ENCODE assay signal across 8 cellular contexts in genomic region chr1:151189638-151190445, GRCh38. TPM values are rescaled to one million over a fixed set of nuclear protein-coding genes. Genes with fewer than 3 reads are reported as not detected.
DNase-seq lines count a peak whose midpoint lies in the region; ATAC-seq and TF ChIP-seq lines count a peak whose summit lies in the region.

TSS of gene VPS72 (minus strand) at chr1:151190197. CDS start at chr1:151190121, 76 bp downstream.

- no peaks in the 10 kb centered on the region for H3K27me3 ChIP-seq in gastroesophageal sphincter

- DNase-seq in GM04503 (ENCODE audit: low read depth) (peak; percentile 65), HFF-Myc (ENCODE audit: extremely low read depth, low read depth) (peak; percentile 77), NCI-H1048 (lab: John Stamatoyannopoulos, UW) (peak; percentile 94), SK-N-MC (ENCODE audit: low read depth, low spot score) (no peak), nucleus accumbens (lab: John Stamatoyannopoulos, UW) (peak; percentile 15 to 90 (median 73)), superior temporal gyrus (ENCODE audit: extremely low spot score) (peak; percentile 91)
- peak; percentile 92 for DNase-seq in activated naive CD4-positive, alpha-beta T cell treated with anti-CD3 and anti-CD28 coated beads for 36 hours

- 0 to 3% methylated on average over 16 to 23 of the region's 42 CpGs for whole genome bisulfite sequencing in gastroesophageal sphincter (ENCODE audit: low coverage in 1 of 2), 2 donors

- H3K9me3 Mint-ChIP-seq in activated naive CD4-positive, alpha-beta T cell treated with anti-CD3 and anti-CD28 coated beads for 36 hours: no peaks in the 10 kb centered on the region

- CTCF ChIA-PET in activated naive CD4-positive, alpha-beta T cell treated with anti-CD3 and anti-CD28 coated beads for 36 hours (lab: Charles Lee): interaction anchor here (0.6 to 1.4 kb wide), 7 partner anchors 9 to 151 kb away, joined by 3 to 4 read pairs (median 3); partner anchors contain the start of genes PIP5K1A and TNFAIP8L2

- TF ChIP-seq POLR2A in gastroesophageal sphincter (IDR thresholded peaks at IDR 0.05): peak; percentile 35 to 56

- H3K4me1 ChIP-seq in gastroesophageal sphincter: peaks cover 11 to 49% (median 21%) of the 10 kb centered on the region in 3 donors

- H3K4me3 ChIP-seq in HFF-Myc (replicated peaks; ENCODE audit: low read depth, low read length) (peak within 1 kb of the TSS; percentile 72), SK-N-MC (peak within 1 kb of the TSS; percentile 93), gastroesophageal sphincter (peak within 1 kb of the TSS; percentile 78 to 93)

- H3K27me3 Mint-ChIP-seq in activated naive CD4-positive, alpha-beta T cell treated with anti-CD3 and anti-CD28 coated beads for 36 hours (ENCODE audit: low read depth): no peaks in the 10 kb centered on the region

- H3K9ac ChIP-seq in SK-N-MC (ENCODE audit: insufficient read length): peak within 1 kb of the TSS; percentile 93

- TF ChIP-seq CTCF in HFF-Myc (IDR thresholded peaks at IDR 0.05; ENCODE audit: low read depth, low read length, missing control alignments) (no peak), gastroesophageal sphincter (IDR thresholded peaks at IDR 0.05) (peak in 3 of 4 experiments; percentile 23 to 68 (median 59))

- peaks cover 32% of the 10 kb centered on the region for H3K4me1 Mint-ChIP-seq in activated naive CD4-positive, alpha-beta T cell treated with anti-CD3 and anti-CD28 coated beads for 36 hours (ENCODE audit: low read depth)

- peak within 1 kb of the TSS; percentile 91 for H3K27ac ChIP-seq in SK-N-MC
- H3K27ac ChIP-seq in gastroesophageal sphincter: peak within 1 kb of the TSS; percentile 51 to 95 (median 90)

- ATAC-seq in gastroesophageal sphincter: peak; percentile 94

- no peaks in the 10 kb centered on the region for H3K9me3 ChIP-seq in SK-N-MC (ENCODE audit: low read depth, low read length)
- H3K9me3 ChIP-seq in gastroesophageal sphincter: no peaks in the 10 kb centered on the region

- H3K36me3 ChIP-seq in SK-N-MC (ENCODE audit: insufficient read depth, low read length): peaks cover 13% of the 10 kb centered on the region
- peaks cover 0 to 12% of the 10 kb centered on the region in 2 donors for H3K36me3 ChIP-seq in gastroesophageal sphincter

- TF ChIP-seq EP300 in gastroesophageal sphincter (IDR thresholded peaks at IDR 0.05): no peak

- peak within 1 kb of the TSS; percentile 95 for H3K27ac Mint-ChIP-seq in activated naive CD4-positive, alpha-beta T cell treated with anti-CD3 and anti-CD28 coated beads for 36 hours

- intact Hi-C loops in activated naive CD4-positive, alpha-beta T cell treated with anti-CD3 and anti-CD28 coated beads for 36 hours (cut with micrococcal nuclease): loop anchor here (1.0 to 10.0 kb wide), 6 partner anchors 8 to 645 kb away; partner anchors contain the start of genes C2CD4D, PIP5K1A, PSMD4 and RORC

- H3K4me3 Mint-ChIP-seq in activated naive CD4-positive, alpha-beta T cell treated with anti-CD3 and anti-CD28 coated beads for 36 hours: peak within 1 kb of the TSS; percentile 96

- peaks cover 12% of the 10 kb centered on the region for H3K36me3 Mint-ChIP-seq in activated naive CD4-positive, alpha-beta T cell treated with anti-CD3 and anti-CD28 coated beads for 36 hours (ENCODE audit: low read depth)

RNA-seq across cellular contexts. Expression of gene VPS72, which starts in this region (rescaled TPM):
- total RNA-seq in activated naive CD4-positive, alpha-beta T cell treated with anti-CD3 and anti-CD28 coated beads for 36 hours: 10 to 100 TPM; 49.8 to 56.9 TPM
- total RNA-seq in gastroesophageal sphincter: 10 to 100 TPM; 46.4 to 82.0 (median 66.5) TPM
